ENCODE assay signal across 16 cellular contexts in the genomic region with DNA sequence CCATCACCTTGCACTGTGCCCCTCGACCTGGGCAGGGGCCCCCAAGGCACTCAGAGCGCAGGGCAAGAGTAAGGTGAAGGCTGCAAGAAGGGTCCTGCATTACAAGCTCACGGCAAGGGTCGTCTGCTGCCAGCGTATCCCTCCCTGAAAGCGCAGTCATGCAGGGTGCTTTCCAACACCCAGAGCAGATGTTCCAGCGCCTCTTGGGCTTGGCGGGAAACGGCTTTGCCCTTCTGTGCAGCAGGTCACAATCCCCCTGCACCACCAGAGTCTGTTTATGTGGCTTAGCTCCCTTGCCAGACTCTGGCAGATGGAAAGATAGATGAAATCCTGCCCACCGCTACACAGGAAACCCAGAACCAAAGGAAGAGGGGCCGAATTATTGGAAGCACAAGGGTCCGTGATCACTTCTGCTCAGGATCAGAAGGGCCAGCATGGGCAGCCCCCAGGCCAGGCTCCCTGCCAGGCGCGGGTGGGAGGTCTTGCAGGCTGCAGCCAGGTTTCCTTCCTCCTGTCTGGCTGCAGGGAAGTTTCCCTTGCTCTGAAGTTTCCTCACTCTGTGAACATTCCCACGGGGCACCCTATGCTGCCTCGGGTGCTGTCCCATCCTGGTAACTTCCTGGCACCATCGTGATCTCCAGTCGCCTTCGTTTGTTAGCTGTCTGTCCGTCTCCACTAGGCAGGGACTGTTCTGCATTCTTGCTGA.
DNase-seq lines count a peak whose midpoint lies in the region; ATAC-seq and TF ChIP-seq lines count a peak whose summit lies in the region.
"Had no signal": no experiment of that assay in that cellular context is flagged by ENCODE, and none has a peak within 500 bp of the region (broad histone marks: within the 10 kb centered on the region; RNA-seq: fewer than 3 reads in every experiment).

No MANE protein-coding gene starts in this region.

- peak; percentile 47 for DNase-seq in Right ventricle myocardium inferior (ENCODE audit: missing footprints)
- DNase-seq in cardiac septum (ENCODE audit: low spot score) = no peak
- DNase-seq in NCI-H524 (lab: John Stamatoyannopoulos, UW) = peak; percentile 85 to 94
- no peak for DNase-seq in endothelial cell (ENCODE audit: low spot score)
- DNase-seq in spleen = peak; percentile 65
- no peak for DNase-seq in T-helper 2 cell
- DNase-seq in CD1c-positive myeloid dendritic cell (ENCODE audit: extremely low spot score) = no peak
- DNase-seq: C1 segment of cervical spinal cord, COR-L47, DMS79, HCEC 1CT, NCI-H1436, NCI-H345, NCI-H748 treated with DMSO at 0.1 percent for 48 hours, SJCRH30 had no signal

- WGBS in spleen, 5 donors = 35 to 43% (median 36%) methylated on average over 18 to 20 of the region's 20 CpGs

- TF ChIP-seq CTCF in endothelial cell (IDR thresholded peaks at IDR 0.05; ENCODE audit: unreplicated experiment) (no peak), spleen (IDR thresholded peaks at IDR 0.05 in 8 of 11, conservative IDR thresholded peaks at IDR 0.05 in 3 of 11) (no peak)

- peaks cover 0 to 13% (median 0%) of the 10 kb centered on the region in 6 donors for H3K36me3 ChIP-seq in spleen
- H3K36me3 ChIP-seq: SJCRH30 had no signal

- no peak overlapping the region for H3K4me3 ChIP-seq in spleen
- H3K4me3 ChIP-seq: SJCRH30 had no signal

- peaks cover 8% of the 10 kb centered on the region for H3K4me1 Mint-ChIP-seq in endothelial cell (ENCODE audit: unreplicated experiment)

- no peak overlapping the region for H3K27ac ChIP-seq in spleen
- H3K27ac ChIP-seq: SJCRH30 had no signal

- peak overlapping the region; percentile 11 for H3K27ac Mint-ChIP-seq in endothelial cell (ENCODE audit: unreplicated experiment)

- H3K9me3 Mint-ChIP-seq in endothelial cell (ENCODE audit: unreplicated experiment) = no peaks in the 10 kb centered on the region

- no peaks in the 10 kb centered on the region for H3K27me3 ChIP-seq in spleen (replicated peaks in 1 of 7)
- H3K27me3 ChIP-seq: SJCRH30 had no signal

- TF ChIP-seq POLR2A in spleen (IDR thresholded peaks at IDR 0.05) = no peak

- peaks cover 19% of the 10 kb centered on the region for H3K27me3 Mint-ChIP-seq in endothelial cell (ENCODE audit: unreplicated experiment)

- H3K36me3 Mint-ChIP-seq in endothelial cell (ENCODE audit: low read depth, unreplicated experiment) = no peaks in the 10 kb centered on the region

- intact Hi-C loops in Right ventricle myocardium inferior (cut with DNase I) (no loop called here), cardiac septum (cut with DNase I) (no loop called here), spleen (cut with DNase I; ENCODE audit: low total_unique reads) (no loop called here)

- no peak for ATAC-seq in Right ventricle myocardium inferior
- no peak for ATAC-seq in esophagus mucosa

- H3K4me1 ChIP-seq in spleen = peaks cover 11 to 42% (median 25%) of the 10 kb centered on the region in 6 donors
- H3K4me1 ChIP-seq: SJCRH30 had no signal

- H3K9me3 ChIP-seq in spleen = no peaks in the 10 kb centered on the region
- H3K9me3 ChIP-seq: SJCRH30 had no signal

- H3K4me3 Mint-ChIP-seq in endothelial cell (ENCODE audit: unreplicated experiment) = no peak overlapping the region

Comparison
In these comparisons a context has a peak if more than half of its experiments do, and no peak if none do; other contexts are left out.
1. DNase-seq: peak in Right ventricle myocardium inferior (single experiment), NCI-H524 (2 of 2) and spleen (single experiment); none in cardiac septum (single experiment), endothelial cell (single experiment), T-helper 2 cell (0 of 5) and CD1c-positive myeloid dendritic cell (single experiment).